ENCODE assay signal across 28 cellular contexts in the genomic region with DNA sequence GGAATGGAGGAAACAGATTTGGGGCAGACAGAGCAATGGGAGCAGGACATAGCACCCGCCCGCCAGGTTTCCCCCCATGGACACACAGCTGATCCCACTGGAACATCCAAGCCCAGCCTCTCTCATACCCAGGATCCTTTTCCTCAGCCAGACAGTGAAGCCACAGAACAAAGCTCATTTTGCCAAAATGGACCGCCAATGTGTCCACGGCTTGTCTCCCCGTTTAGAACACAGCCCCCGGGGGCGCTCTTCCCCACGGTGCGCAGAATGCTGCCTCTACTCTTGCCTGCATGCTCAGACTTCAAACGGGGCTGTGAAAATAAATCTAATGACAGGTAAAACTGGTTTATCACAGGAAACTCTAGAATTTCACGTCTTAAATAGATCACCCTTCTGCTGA.
DNase-seq lines count a peak whose midpoint lies in the region; ATAC-seq and TF ChIP-seq lines count a peak whose summit lies in the region.
"Had no signal": no experiment of that assay in that cellular context is flagged by ENCODE, and none has a peak within 500 bp of the region (broad histone marks: within the 10 kb centered on the region; RNA-seq: fewer than 3 reads in every experiment).

No MANE protein-coding gene starts in this region.

- RAD21 ChIA-PET in HCT116 (lab: Charles Lee; ENCODE audit: low non-redundant PET in 1 of 2, low total read pairs in 2 of 2, uncharacterized antibody in 2 of 2, unreplicated experiment in 2 of 2), result no interaction called here

- no peaks in the 10 kb centered on the region for H3K27me3 Mint-ChIP-seq in activated T-cell treated with anti-CD3 and anti-CD28 coated beads, Interleukin-2, amount 50 U/mL, for 4 hours (ENCODE audit: low read depth)
- H3K27me3 Mint-ChIP-seq in CD4-positive, alpha-beta T cell, result no peaks in the 10 kb centered on the region
- H3K27me3 Mint-ChIP-seq: activated T-helper 17 cell treated with anti-CD3 and anti-CD28 coated beads, Interleukin-2, amount 50 U/mL, for 72 hours; progenitor cell of endocrine pancreas had no signal

- peak in 2 of 3 experiments; percentile 20 to 30; a peak in 2 of 6 replicates for TF ChIP-seq CTCF in HCT116 (IDR thresholded peaks at IDR 0.05 in 2 of 3, conservative IDR thresholded peaks at IDR 0.05 in 1 of 3; ENCODE audit: borderline replicate concordance in 1 of 3, insufficient read depth in 1 of 3, low read depth in 2 of 3, low read length in 2 of 3)
- TF ChIP-seq CTCF in VCaP (conservative IDR thresholded peaks at IDR 0.05), result 0 out of 2 replicates have a peak, but pooled peaks have one; percentile 22
- TF ChIP-seq CTCF in CD4-positive, alpha-beta T cell (IDR thresholded peaks at IDR 0.05), result no peak
- TF ChIP-seq CTCF in sigmoid colon (IDR thresholded peaks at IDR 0.05), result no peak

- no TSS peak for BruUV-seq in HCT116 (replicated peaks; lab: Mats Ljungman, UMichigan)

- H3K79me2 ChIP-seq in HCT116 (ENCODE audit: insufficient read depth, low read length), result no peaks in the 10 kb centered on the region

- no peaks in the 10 kb centered on the region for H3K9me2 ChIP-seq in HCT116 (ENCODE audit: insufficient read depth)

- no peak overlapping the region for H3K27ac Mint-ChIP-seq in CD4-positive, alpha-beta T cell

- H3K27me3 ChIP-seq in HCT116 (ENCODE audit: insufficient read depth, low read length) (no peaks in the 10 kb centered on the region), sigmoid colon (no peaks in the 10 kb centered on the region)
- no peaks in the 10 kb centered on the region for H3K27me3 ChIP-seq in CD4-positive, alpha-beta T cell (ENCODE audit: control insufficient read depth, insufficient read depth, low read length)
- H3K27me3 ChIP-seq: breast epithelium, neutrophil, testis, uterus had no signal

- CTCF ChIA-PET in HCT116 (lab: Charles Lee), result no interaction called here
- CTCF ChIA-PET in CD4-positive, alpha-beta T cell (lab: Charles Lee), result no interaction called here

- intact Hi-C loops in HCT116 (cut with micrococcal nuclease), result no loop called here
- intact Hi-C loops in CD4-positive, alpha-beta T cell (cut with DNase I, micrococcal nuclease), result no loop called here
- intact Hi-C loops in sigmoid colon (cut with DNase I), result no loop called here

- H3K9me3 ChIP-seq in HCT116 (ENCODE audit: control insufficient read depth in 1 of 2, insufficient read depth in 1 of 2, low read depth in 1 of 2, low read length in 2 of 2), result no peaks in the 10 kb centered on the region
- no peaks in the 10 kb centered on the region for H3K9me3 ChIP-seq in CD4-positive, alpha-beta T cell (ENCODE audit: control insufficient read depth, low read length)
- no peaks in the 10 kb centered on the region for H3K9me3 ChIP-seq in sigmoid colon
- H3K9me3 ChIP-seq: breast epithelium, neutrophil, testis, uterus had no signal

- ATAC-seq in HCT116 (peak; percentile 40), GM19324 (IDR thresholded peaks at IDR 0.05; ENCODE audit: low FRiP score, unreplicated experiment) (no peak)
- ATAC-seq in activated T-cell treated with anti-CD3 and anti-CD28 coated beads, Interleukin-2, amount 50 U/mL, for 4 hours, result no peak
- ATAC-seq in CD4-positive, alpha-beta T cell (ENCODE audit: poor library complexity), result no peak
- ATAC-seq: activated T-helper 17 cell treated with anti-CD3 and anti-CD28 coated beads, Interleukin-2, amount 50 U/mL, for 72 hours; stimulated activated naive CD8-positive, alpha-beta T cell treated with anti-CD3 and anti-CD28 coated beads, Interleukin-15, Interleukin-2, amounts not matched to agents 100 U/mL and 50 U/mL, for 24 hours had no signal

- POLR2A ChIA-PET in HCT116 (lab: Charles Lee), result no interaction called here
- POLR2A ChIA-PET in CD4-positive, alpha-beta T cell (lab: Charles Lee), result no interaction called here

- DNase-seq in ELF-1 (ENCODE audit: low read depth, low spot score), result peak; percentile 22
- no peak for DNase-seq in HCT116 (ENCODE audit: low read depth, low spot score)
- peak; percentile 54 for DNase-seq in left kidney (ENCODE audit: low read depth, low spot score)
- DNase-seq in activated T-cell treated with anti-CD3 and anti-CD28 coated beads, Interleukin-2, amount 50 U/mL, for 4 hours, result no peak
- DNase-seq in CD4-positive, alpha-beta T cell, result no peak
- no peak for DNase-seq in sigmoid colon
- DNase-seq: activated CD4-positive, alpha-beta T cell treated with anti-CD3 and anti-CD28 coated beads, Interleukin-2, amount 50 U/mL, for 48 hours; activated CD8-positive, alpha-beta memory T cell treated with anti-CD3 and anti-CD28 coated beads, Interleukin-2, amount 50 U/mL, for 4 hours; activated naive CD4-positive, alpha-beta T cell treated with anti-CD3 and anti-CD28 coated beads, Interleukin-2, amount 50 U/mL, for 16 hours; EL; glutamatergic neuron; HCEC 1CT; NCI-H1417 treated with DMSO at 0.1 percent for 48 hours; NCI-H2107; NCI-H446 treated with DMSO at 0.1 percent for 48 hours; OCI-M1; stimulated activated naive CD8-positive, alpha-beta T cell treated with anti-CD3 and anti-CD28 coated beads, Interleukin-15, Interleukin-2, amounts not matched to agents 100 U/mL and 50 U/mL, for 24 hours; SW 1271; T1000; testis; uterus had no signal

- H3K4me1 Mint-ChIP-seq in activated T-cell treated with anti-CD3 and anti-CD28 coated beads, Interleukin-2, amount 50 U/mL, for 4 hours (ENCODE audit: low read depth), result no peaks in the 10 kb centered on the region
- H3K4me1 Mint-ChIP-seq in CD4-positive, alpha-beta T cell (ENCODE audit: low read depth), result no peaks in the 10 kb centered on the region

- no peak overlapping the region for H3K4me3 ChIP-seq in HCT116 (replicated peaks in 1 of 2; ENCODE audit: low read depth in 1 of 2, low read length in 2 of 2)
- H3K4me3 ChIP-seq in sigmoid colon, result no peak overlapping the region
- H3K4me3 ChIP-seq: breast epithelium, testis, uterus had no signal

- no peak overlapping the region for H3K4me3 Mint-ChIP-seq in activated T-cell treated with anti-CD3 and anti-CD28 coated beads, Interleukin-2, amount 50 U/mL, for 4 hours
- no peak overlapping the region for H3K4me3 Mint-ChIP-seq in CD4-positive, alpha-beta T cell
- H3K4me3 Mint-ChIP-seq: activated T-helper 17 cell treated with anti-CD3 and anti-CD28 coated beads, Interleukin-2, amount 50 U/mL, for 72 hours had no signal

- H3K36me3 ChIP-seq in HCT116 (ENCODE audit: control insufficient read depth in 1 of 2, insufficient read depth in 2 of 2, low read length in 2 of 2), result no peaks in the 10 kb centered on the region
- no peaks in the 10 kb centered on the region for H3K36me3 ChIP-seq in sigmoid colon
- H3K36me3 ChIP-seq: breast epithelium, neutrophil, uterus had no signal

- no peaks in the 10 kb centered on the region for H3K9me3 Mint-ChIP-seq in activated T-cell treated with anti-CD3 and anti-CD28 coated beads, Interleukin-2, amount 50 U/mL, for 4 hours
- H3K9me3 Mint-ChIP-seq in CD4-positive, alpha-beta T cell, result no peaks in the 10 kb centered on the region
- H3K9me3 Mint-ChIP-seq: activated T-helper 17 cell treated with anti-CD3 and anti-CD28 coated beads, Interleukin-2, amount 50 U/mL, for 72 hours had no signal

- no peaks in the 10 kb centered on the region for H3K36me3 Mint-ChIP-seq in activated T-cell treated with anti-CD3 and anti-CD28 coated beads, Interleukin-2, amount 50 U/mL, for 4 hours (ENCODE audit: insufficient read depth)
- H3K36me3 Mint-ChIP-seq in CD4-positive, alpha-beta T cell (ENCODE audit: low read depth), result no peaks in the 10 kb centered on the region

- TF ChIP-seq EP300 in sigmoid colon (IDR thresholded peaks at IDR 0.05), result no peak

- peak; percentile 30 for TF ChIP-seq RAD21 in HCT116 (IDR thresholded peaks at IDR 0.05; ENCODE audit: low read depth)

- no peak for TF ChIP-seq POLR2A in HCT116 (IDR thresholded peaks at IDR 0.05; ENCODE audit: borderline replicate concordance, extremely low read depth, insufficient read depth, insufficient read length)
- TF ChIP-seq POLR2A in sigmoid colon (IDR thresholded peaks at IDR 0.05), result no peak

- H3K4me1 ChIP-seq in HCT116 (ENCODE audit: control insufficient read depth in 1 of 2, insufficient read depth in 2 of 2, low read length in 2 of 2) (no peaks in the 10 kb centered on the region), sigmoid colon (peaks cover 0 to 20% (median 12%) of the 10 kb centered on the region in 4 donors)
- H3K4me1 ChIP-seq: breast epithelium, testis, uterus had no signal

- H3K4me2 ChIP-seq in HCT116 (ENCODE audit: low read length), result no peak overlapping the region

- no peak overlapping the region for H2AFZ ChIP-seq in HCT116 (ENCODE audit: low read depth, low read length, poor library complexity, severe bottlenecking)

- H4K20me1 ChIP-seq in HCT116 (ENCODE audit: insufficient read depth), result no peaks in the 10 kb centered on the region

- 83 to 85% methylated on average over 11 of the region's 11 CpGs for WGBS in sigmoid colon, 2 donors

- H3K27ac ChIP-seq in HCT116 (ENCODE audit: low read depth, low read length), result no peak overlapping the region
- H3K27ac ChIP-seq in VCaP, result peak overlapping the region; percentile 55
- no peak overlapping the region for H3K27ac ChIP-seq in CD4-positive, alpha-beta T cell (ENCODE audit: low read depth, low read length)
- H3K27ac ChIP-seq in sigmoid colon, result no peak overlapping the region
- H3K27ac ChIP-seq: breast epithelium, epithelial cell of prostate, neutrophil, testis had no signal

- no peak overlapping the region for H3K9ac ChIP-seq in HCT116 (ENCODE audit: low read length)

TF ChIP-seq in HCT116, 20 proteins besides CTCF, POLR2A, EP300 and RAD21 (continues in another document):
- TF ChIP-seq FOSL1 (IDR thresholded peaks at IDR 0.05; ENCODE audit: low read depth), result no peak
- TF ChIP-seq, protein P1, sequence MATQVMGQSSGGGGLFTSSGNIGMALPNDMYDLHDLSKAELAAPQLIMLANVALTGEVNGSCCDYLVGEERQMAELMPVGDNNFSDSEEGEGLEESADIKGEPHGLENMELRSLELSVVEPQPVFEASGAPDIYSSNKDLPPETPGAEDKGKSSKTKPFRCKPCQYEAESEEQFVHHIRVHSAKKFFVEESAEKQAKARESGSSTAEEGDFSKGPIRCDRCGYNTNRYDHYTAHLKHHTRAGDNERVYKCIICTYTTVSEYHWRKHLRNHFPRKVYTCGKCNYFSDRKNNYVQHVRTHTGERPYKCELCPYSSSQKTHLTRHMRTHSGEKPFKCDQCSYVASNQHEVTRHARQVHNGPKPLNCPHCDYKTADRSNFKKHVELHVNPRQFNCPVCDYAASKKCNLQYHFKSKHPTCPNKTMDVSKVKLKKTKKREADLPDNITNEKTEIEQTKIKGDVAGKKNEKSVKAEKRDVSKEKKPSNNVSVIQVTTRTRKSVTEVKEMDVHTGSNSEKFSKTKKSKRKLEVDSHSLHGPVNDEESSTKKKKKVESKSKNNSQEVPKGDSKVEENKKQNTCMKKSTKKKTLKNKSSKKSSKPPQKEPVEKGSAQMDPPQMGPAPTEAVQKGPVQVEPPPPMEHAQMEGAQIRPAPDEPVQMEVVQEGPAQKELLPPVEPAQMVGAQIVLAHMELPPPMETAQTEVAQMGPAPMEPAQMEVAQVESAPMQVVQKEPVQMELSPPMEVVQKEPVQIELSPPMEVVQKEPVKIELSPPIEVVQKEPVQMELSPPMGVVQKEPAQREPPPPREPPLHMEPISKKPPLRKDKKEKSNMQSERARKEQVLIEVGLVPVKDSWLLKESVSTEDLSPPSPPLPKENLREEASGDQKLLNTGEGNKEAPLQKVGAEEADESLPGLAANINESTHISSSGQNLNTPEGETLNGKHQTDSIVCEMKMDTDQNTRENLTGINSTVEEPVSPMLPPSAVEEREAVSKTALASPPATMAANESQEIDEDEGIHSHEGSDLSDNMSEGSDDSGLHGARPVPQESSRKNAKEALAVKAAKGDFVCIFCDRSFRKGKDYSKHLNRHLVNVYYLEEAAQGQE (IDR thresholded peaks at IDR 0.05; ENCODE audit: low read depth), result no peak

Comparison
In these comparisons a context has a peak if more than half of its experiments do, and no peak if none do; other contexts are left out.
1. DNase-seq: peak in ELF-1 (single experiment) and left kidney (single experiment); none in HCT116 (single experiment), activated T-cell treated with anti-CD3 and anti-CD28 coated beads, Interleukin-2, amount 50 U/mL, for 4 hours (single experiment), CD4-positive, alpha-beta T cell (0 of 10) and sigmoid colon (single experiment).
2. CTCF ChIP-seq: peak in HCT116 (2 of 3) and VCaP (single experiment); none in CD4-positive, alpha-beta T cell (single experiment) and sigmoid colon (0 of 4).